8 cellular contexts compared by ENCODE assay signal in genomic region chr18:48539406-48540328, GRCh38. TPM values are rescaled to one million over a fixed set of nuclear protein-coding genes. Genes with fewer than 3 reads are reported as not detected.
DNase-seq lines count a peak whose midpoint lies in the region; ATAC-seq, FAIRE-seq and TF ChIP-seq lines count a peak whose summit lies in the region.

No MANE protein-coding gene starts in this region.

- H3K27ac Mint-ChIP-seq in astrocyte (ENCODE audit: unreplicated experiment): peak overlapping the region; percentile 90

- H3K27ac ChIP-seq in C4-2B (peak overlapping the region; percentile 45; the same call in 1 of the 2 replicates), HUES48 (ENCODE audit: low read depth, low read length) (peak overlapping the region; percentile 69), astrocyte (ENCODE audit: low read depth, low read length) (peak overlapping the region; percentile 88), right atrium auricular region (peak overlapping the region; percentile 95 to 96)

- no peaks in the 10 kb centered on the region for H3K27me3 Mint-ChIP-seq in astrocyte (ENCODE audit: low read depth, unreplicated experiment)

- ATAC-seq in SK-N-SH treated with all-trans-retinoic acid at 6 μM for 48 hours (peak; percentile 61), GM18519 (IDR thresholded peaks at IDR 0.05; ENCODE audit: low FRiP score, unreplicated experiment) (no peak)

- H3K36me3 ChIP-seq in HUES48 (ENCODE audit: control insufficient read depth, insufficient read depth, low read length) (no peaks in the 10 kb centered on the region), astrocyte (ENCODE audit: insufficient read depth, low read length) (no peaks in the 10 kb centered on the region), right atrium auricular region (no peaks in the 10 kb centered on the region)

- no peaks in the 10 kb centered on the region for H3K9me3 ChIP-seq in HUES48 (ENCODE audit: control insufficient read depth, insufficient read depth, low read length)
- H3K9me3 ChIP-seq in astrocyte (ENCODE audit: insufficient read depth, low read depth, low read length): no peaks in the 10 kb centered on the region
- H3K9me3 ChIP-seq in right atrium auricular region: no peaks in the 10 kb centered on the region

- no peak for TF ChIP-seq CTCF in C4-2B (conservative IDR thresholded peaks at IDR 0.05)
- no peak for TF ChIP-seq CTCF in astrocyte (IDR thresholded peaks at IDR 0.05; ENCODE audit: insufficient read depth, low read depth, low read length)
- TF ChIP-seq CTCF in right atrium auricular region (IDR thresholded peaks at IDR 0.05): no peak

- peaks cover 34% of the 10 kb centered on the region for H4K20me1 ChIP-seq in astrocyte (ENCODE audit: insufficient read depth, low read length)

- peaks cover 38% of the 10 kb centered on the region for H3K4me1 ChIP-seq in HUES48 (ENCODE audit: control insufficient read depth, insufficient read depth, low read length)
- H3K4me1 ChIP-seq in astrocyte (ENCODE audit: insufficient read depth, low read length): peaks cover 39% of the 10 kb centered on the region
- H3K4me1 ChIP-seq in right atrium auricular region: peaks cover 0 to 40% of the 10 kb centered on the region in 2 donors

- FAIRE-seq in astrocyte (lab: Jason Lieb, UNC): no peak

- peaks cover 12% of the 10 kb centered on the region for H3K36me3 Mint-ChIP-seq in astrocyte (ENCODE audit: low read depth, unreplicated experiment)

- peaks cover 54% of the 10 kb centered on the region for H3K79me2 ChIP-seq in astrocyte (ENCODE audit: insufficient read depth, low read length)

- H3K4me3 ChIP-seq in HUES48 (ENCODE audit: low read depth, low read length) (peak overlapping the region; percentile 73), astrocyte (ENCODE audit: insufficient read depth, low read depth, low read length) (peak overlapping the region; percentile 75), right atrium auricular region (peak overlapping the region; percentile 83 to 89)

- peak overlapping the region; percentile 98 for H3K4me2 ChIP-seq in astrocyte (ENCODE audit: low read length)

- H3K9ac ChIP-seq in HUES48 (ENCODE audit: low read depth, low read length) (0 out of 2 replicates have a peak overlapping the region, but pooled peaks have one; percentile 14), astrocyte (ENCODE audit: low read length) (peak overlapping the region; percentile 95)

- H3K27me3 ChIP-seq in HUES48 (ENCODE audit: control insufficient read depth, insufficient read depth, low read length) (peaks cover 26% of the 10 kb centered on the region), astrocyte (ENCODE audit: insufficient read depth, low read length) (no peaks in the 10 kb centered on the region), right atrium auricular region (no peaks in the 10 kb centered on the region)

- H3K9me3 Mint-ChIP-seq in astrocyte (ENCODE audit: unreplicated experiment): no peaks in the 10 kb centered on the region

- H3K4me3 Mint-ChIP-seq in astrocyte (ENCODE audit: unreplicated experiment): peak overlapping the region; percentile 91

- peaks cover 47% of the 10 kb centered on the region for H3K4me1 Mint-ChIP-seq in astrocyte (ENCODE audit: low read depth, unreplicated experiment)

- DNase-seq in astrocyte (ENCODE audit: low read depth): peak; percentile 41
- DNase-seq in right atrium auricular region (ENCODE audit: low spot score): peak; percentile 65
- peak in 9 of 10 donors; percentile 25 to 92 (median 50) for DNase-seq in posterior cingulate gyrus
- DNase-seq in NK-92 (lab: John Stamatoyannopoulos, UW; ENCODE audit: unreplicated experiment): no peak

- intact Hi-C loops in posterior cingulate gyrus (cut with DNase I): loop anchor here (5.0 kb wide), 3 partner anchors 38 to 123 kb away; no protein-coding TSS in a partner anchor

- peak overlapping the region; percentile 65 for H2AFZ ChIP-seq in astrocyte (ENCODE audit: low read depth, low read length)

TF ChIP-seq in SK-N-SH treated with all-trans-retinoic acid at 6 μM for 48 hours, 23 proteins besides CTCF, POLR2A, EP300 and RAD21:
- TF ChIP-seq CSRNP3 (CRISPR knock-in tag; IDR thresholded peaks at IDR 0.05) (no peak), PATZ1 (CRISPR knock-in tag; IDR thresholded peaks at IDR 0.05; ENCODE audit: borderline replicate concordance) (no peak)

RNA-seq across cellular contexts. Expression of gene CTIF, which starts 0.8 kb away (rescaled TPM):
- total RNA-seq in astrocyte (93.6 and 101 TPM in 2 replicates), right atrium auricular region (10 to 100 TPM; 30.6 to 61.2 TPM)

Comparison
In these comparisons a context has a peak if more than half of its experiments do, and no peak if none do; other contexts are left out.
1. H3K27ac ChIP-seq: peak in every context shown above with its lines; median percentile 96 in right atrium auricular region; 88 in astrocyte; 69 in HUES48; 45 in C4-2B.